Comparison of ENCODE assay signal across 20 cellular contexts in the genomic region with DNA sequence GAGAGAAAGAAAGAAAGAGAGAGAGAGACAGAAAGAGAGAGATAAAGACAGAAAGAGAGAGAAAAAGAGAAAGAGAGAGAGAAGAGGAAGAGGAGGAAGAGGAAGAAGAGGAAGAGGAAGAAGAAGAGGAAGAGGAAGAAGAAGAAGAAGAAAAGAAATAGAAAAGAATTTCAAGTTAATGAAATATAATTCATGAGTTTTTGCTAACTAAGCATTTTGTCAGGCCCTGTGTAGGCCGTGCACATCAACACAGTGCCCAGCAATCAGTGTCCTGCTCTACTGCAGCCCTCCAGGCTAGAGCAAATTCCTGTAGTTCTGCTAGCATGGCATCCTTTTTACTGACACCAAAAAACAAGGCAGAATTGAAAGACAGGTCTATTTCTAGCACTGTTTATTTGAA.
"Had no signal": no experiment of that assay in that cellular context is flagged by ENCODE, and none has a peak within 500 bp of the region (broad histone marks: within the 10 kb centered on the region; RNA-seq: fewer than 3 reads in every experiment).

No MANE protein-coding gene starts in this region.

- H3K27ac Mint-ChIP-seq: activated CD4-positive, alpha-beta memory T cell treated with anti-CD3 and anti-CD28 coated beads for 36 hours; activated CD4-positive, alpha-beta T cell treated with anti-CD3 and anti-CD28 coated beads, Interleukin-2, amount 10 ng/mL, durations not matched to agents 7 days and 5 days; activated naive CD4-positive, alpha-beta T cell treated with anti-CD3 and anti-CD28 coated beads, Interleukin-2, amount 10 ng/mL, durations not matched to agents 7 days and 5 days; activated naive CD8-positive, alpha-beta T cell treated with anti-CD3 and anti-CD28 coated beads for 36 hours; activated T-helper 2 cell treated with anti-CD3 and anti-CD28 coated beads, Interferon-gamma antibody, Interleukin-2, Interleukin-4, amounts not matched to agents 10 μg/mL and 5 μg/mL and 100 μg/mL, durations not matched to agents 14 hours and 24 hours and 36 hours; T-cell had no signal

- H3K27me3 Mint-ChIP-seq: activated CD4-positive, alpha-beta memory T cell treated with anti-CD3 and anti-CD28 coated beads for 36 hours; activated CD4-positive, alpha-beta T cell treated with anti-CD3 and anti-CD28 coated beads, Interleukin-2, amount 10 ng/mL, durations not matched to agents 7 days and 5 days; activated naive CD4-positive, alpha-beta T cell treated with anti-CD3 and anti-CD28 coated beads, Interleukin-2, amount 10 ng/mL, durations not matched to agents 7 days and 5 days; activated naive CD8-positive, alpha-beta T cell treated with anti-CD3 and anti-CD28 coated beads for 36 hours; T-cell had no signal

- DNase-seq: activated CD4-positive, alpha-beta memory T cell treated with anti-CD3 and anti-CD28 coated beads for 36 hours; activated CD4-positive, alpha-beta T cell treated with anti-CD3 and anti-CD28 coated beads, Interleukin-2, amount 10 ng/mL, durations not matched to agents 7 days and 5 days; activated CD4-positive, CD25-positive, alpha-beta regulatory T cell; activated CD8-positive, alpha-beta memory T cell treated with anti-CD3 and anti-CD28 coated beads for 24 hours; activated gamma-delta T cell treated with Interleukin-2 at 50 U/mL for 16 hours; activated naive CD4-positive, alpha-beta T cell treated with anti-CD3 and anti-CD28 coated beads, Interleukin-2, amount 10 ng/mL, durations not matched to agents 7 days and 5 days; activated naive CD8-positive, alpha-beta T cell treated with anti-CD3 and anti-CD28 coated beads for 36 hours; activated T-cell treated with anti-CD3 and anti-CD28 coated beads for 4 hours; activated T-cell treated with anti-CD3 and anti-CD28 coated beads, Interleukin-2, amount 50 U/mL, for 48 hours; brain microvascular endothelial cell; Kasumi-1; NCI-H146; NCI-H187 treated with DMSO at 0.1 percent for 48 hours; NCI-H2081 treated with DMSO at 0.1 percent for 48 hours; NCI-H446; NCI-H524; SIG-M5; T-cell had no signal

- H3K9me3 Mint-ChIP-seq: activated CD4-positive, alpha-beta memory T cell treated with anti-CD3 and anti-CD28 coated beads for 36 hours; activated CD4-positive, alpha-beta T cell treated with anti-CD3 and anti-CD28 coated beads, Interleukin-2, amount 10 ng/mL, durations not matched to agents 7 days and 5 days; activated naive CD4-positive, alpha-beta T cell treated with anti-CD3 and anti-CD28 coated beads, Interleukin-2, amount 10 ng/mL, durations not matched to agents 7 days and 5 days; activated naive CD8-positive, alpha-beta T cell treated with anti-CD3 and anti-CD28 coated beads for 36 hours; activated T-helper 2 cell treated with anti-CD3 and anti-CD28 coated beads, Interferon-gamma antibody, Interleukin-2, Interleukin-4, amounts not matched to agents 10 μg/mL and 5 μg/mL and 100 μg/mL, durations not matched to agents 14 hours and 24 hours and 36 hours; T-cell had no signal

- H3K4me3 ChIP-seq: cardiac muscle cell had no signal

- ATAC-seq: T-cell had no signal

- H3K27me3 ChIP-seq: brain microvascular endothelial cell, cardiac muscle cell had no signal

- H3K27ac ChIP-seq: brain microvascular endothelial cell, cardiac muscle cell had no signal

- H3K4me3 Mint-ChIP-seq: activated CD4-positive, alpha-beta memory T cell treated with anti-CD3 and anti-CD28 coated beads for 36 hours; activated CD4-positive, alpha-beta T cell treated with anti-CD3 and anti-CD28 coated beads, Interleukin-2, amount 10 ng/mL, durations not matched to agents 7 days and 5 days; activated naive CD4-positive, alpha-beta T cell treated with anti-CD3 and anti-CD28 coated beads, Interleukin-2, amount 10 ng/mL, durations not matched to agents 7 days and 5 days; activated naive CD8-positive, alpha-beta T cell treated with anti-CD3 and anti-CD28 coated beads for 36 hours; T-cell had no signal

- H3K36me3 ChIP-seq: brain microvascular endothelial cell, cardiac muscle cell had no signal
